ENCODE assay signal across 1 cellular context in genomic region chr3:31054032-31054431, GRCh38.
TF ChIP-seq lines count a peak whose summit lies in the region.

No MANE protein-coding gene starts in this region.

TF ChIP-seq in GM23338, 12 proteins besides CTCF, POLR2A, EP300 and RAD21 (continued from another document):
- TF ChIP-seq ZNF462 (CRISPR knock-in tag; IDR thresholded peaks at IDR 0.05): no peak
- TF ChIP-seq ETS1 (IDR thresholded peaks at IDR 0.05): no peak
- no peak for TF ChIP-seq POLR2AphosphoS5 (IDR thresholded peaks at IDR 0.05; ENCODE audit: low read depth)
- no peak for TF ChIP-seq EZH2 (IDR thresholded peaks at IDR 0.05; ENCODE audit: low read depth, unreplicated experiment)
